Comparison of ENCODE assay signal across 24 cellular contexts in the genomic region with DNA sequence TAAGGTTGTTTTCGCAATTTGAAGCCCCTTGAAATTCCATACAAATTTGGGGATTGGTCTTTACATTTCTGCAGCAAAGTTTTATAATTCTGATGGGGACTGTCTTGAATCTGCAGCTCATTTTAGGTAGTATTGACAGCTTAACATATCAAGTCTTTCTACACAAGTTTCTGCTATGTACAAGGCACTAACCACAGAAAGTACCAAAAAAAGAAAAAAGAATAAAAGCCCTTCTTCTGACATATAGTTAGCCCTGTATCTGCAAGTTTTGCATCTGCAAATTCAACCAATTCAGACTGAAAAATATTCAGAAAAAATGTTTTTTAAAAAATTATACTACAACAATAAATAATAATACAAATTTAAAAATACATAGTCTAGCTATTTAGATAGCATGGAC. TPM values are rescaled to one million over a fixed set of nuclear protein-coding genes. Genes with fewer than 3 reads are reported as not detected.
DNase-seq lines count a peak whose midpoint lies in the region; ATAC-seq and TF ChIP-seq lines count a peak whose summit lies in the region.
"Had no signal": no experiment of that assay in that cellular context is flagged by ENCODE, and none has a peak within 500 bp of the region (broad histone marks: within the 10 kb centered on the region; RNA-seq: fewer than 3 reads in every experiment).

No MANE protein-coding gene starts in this region.

- H3K4me1 Mint-ChIP-seq in activated CD8-positive, alpha-beta memory T cell treated with anti-CD3 and anti-CD28 coated beads, Interleukin-2, amount 10 ng/mL, durations not matched to agents 7 days and 5 days, result peaks cover 4% of the 10 kb centered on the region
- H3K4me1 Mint-ChIP-seq in neural progenitor cell, result no peaks in the 10 kb centered on the region

- no peaks in the 10 kb centered on the region for H3K4me1 ChIP-seq in HCT116 (ENCODE audit: control insufficient read depth in 1 of 2, insufficient read depth in 2 of 2, low read length in 2 of 2)
- H3K4me1 ChIP-seq in neural progenitor cell, result no peaks in the 10 kb centered on the region
- H3K4me1 ChIP-seq: BLaER1, breast epithelium, transverse colon had no signal

- POLR2A ChIA-PET in HCT116 (lab: Charles Lee), result no interaction called here

- H3F3A ChIP-seq in neural progenitor cell (ENCODE audit: low read depth), result no peaks in the 10 kb centered on the region

- H3K9me3 ChIP-seq in HCT116 (ENCODE audit: control insufficient read depth in 1 of 2, insufficient read depth in 1 of 2, low read depth in 1 of 2, low read length in 2 of 2) (no peaks in the 10 kb centered on the region), neural progenitor cell (ENCODE audit: low read depth) (no peaks in the 10 kb centered on the region)
- H3K9me3 ChIP-seq: BLaER1, breast epithelium, left ventricle myocardium inferior, neutrophil, transverse colon had no signal

- no peak overlapping the region for H3K4me3 Mint-ChIP-seq in activated CD8-positive, alpha-beta memory T cell treated with anti-CD3 and anti-CD28 coated beads, Interleukin-2, amount 10 ng/mL, durations not matched to agents 7 days and 5 days
- no peak overlapping the region for H3K4me3 Mint-ChIP-seq in neural progenitor cell
- H3K4me3 Mint-ChIP-seq: activated CD8-positive, alpha-beta T cell treated with anti-CD3 and anti-CD28 coated beads, Interleukin-2, amount 10 ng/mL, durations not matched to agents 7 days and 5 days; dendritic cell treated with granulocyte-macrophage colony-stimulating factor and Interleukin-4, amounts not matched to agents 40 ng/mL and 50 ng/mL, for 4 days; T-helper 1 cell treated with Interleukin-12 subunit alpha and Interleukin-12 subunit beta and Interleukin-4 antibody, amounts not matched to agents 30 μg/mL and 1 μg/mL, for 36 hours had no signal

- no peaks in the 10 kb centered on the region for H3K9me2 ChIP-seq in HCT116 (ENCODE audit: insufficient read depth)

- H3K27me3 ChIP-seq in HCT116 (ENCODE audit: insufficient read depth, low read length) (no peaks in the 10 kb centered on the region), neural progenitor cell (no peaks in the 10 kb centered on the region)
- H3K27me3 ChIP-seq: BLaER1, breast epithelium, neutrophil, transverse colon had no signal

- ATAC-seq in GM18499 (IDR thresholded peaks at IDR 0.05; ENCODE audit: insufficient read depth, unreplicated experiment), result peak; percentile 57
- ATAC-seq in GM19328 (IDR thresholded peaks at IDR 0.05; ENCODE audit: unreplicated experiment), result peak; percentile 73
- no peak for ATAC-seq in HCT116
- ATAC-seq in HG03103 (IDR thresholded peaks at IDR 0.05; ENCODE audit: low read depth, unreplicated experiment), result peak; percentile 61
- no peak for ATAC-seq in activated CD8-positive, alpha-beta memory T cell treated with anti-CD3 and anti-CD28 coated beads, Interleukin-2, amount 10 ng/mL, durations not matched to agents 7 days and 5 days
- no peak for ATAC-seq in HG03457 (IDR thresholded peaks at IDR 0.05; ENCODE audit: unreplicated experiment)
- ATAC-seq: activated CD8-positive, alpha-beta T cell treated with anti-CD3 and anti-CD28 coated beads, Interleukin-2, amount 10 ng/mL, durations not matched to agents 7 days and 5 days; K562; right cardiac atrium had no signal

- H3K27ac ChIP-seq in HCT116 (ENCODE audit: low read depth, low read length), result no peak overlapping the region
- H3K27ac ChIP-seq in neural progenitor cell, result no peak overlapping the region
- H3K27ac ChIP-seq: BLaER1, breast epithelium, left ventricle myocardium inferior, neutrophil, transverse colon had no signal

- no peak overlapping the region for H3K27ac Mint-ChIP-seq in activated CD8-positive, alpha-beta memory T cell treated with anti-CD3 and anti-CD28 coated beads, Interleukin-2, amount 10 ng/mL, durations not matched to agents 7 days and 5 days
- no peak overlapping the region for H3K27ac Mint-ChIP-seq in neural progenitor cell
- H3K27ac Mint-ChIP-seq: activated CD8-positive, alpha-beta T cell treated with anti-CD3 and anti-CD28 coated beads, Interleukin-2, amount 10 ng/mL, durations not matched to agents 7 days and 5 days; dendritic cell treated with granulocyte-macrophage colony-stimulating factor and Interleukin-4, amounts not matched to agents 40 ng/mL and 50 ng/mL, for 4 days; T-helper 1 cell treated with Interleukin-12 subunit alpha and Interleukin-12 subunit beta and Interleukin-4 antibody, amounts not matched to agents 30 μg/mL and 1 μg/mL, for 36 hours had no signal

- H3K9ac ChIP-seq in HCT116 (ENCODE audit: low read length), result no peak overlapping the region
- H3K9ac ChIP-seq in neural progenitor cell, result no peak overlapping the region
- H3K9ac ChIP-seq: BLaER1 had no signal

- H4K20me1 ChIP-seq in HCT116 (ENCODE audit: insufficient read depth) (no peaks in the 10 kb centered on the region), neural progenitor cell (ENCODE audit: low read depth) (peaks cover 13% of the 10 kb centered on the region)

- DNase-seq in HCT116 (ENCODE audit: low read depth, low spot score), result no peak
- DNase-seq in cardiac septum (ENCODE audit: low spot score), result no peak
- no peak for DNase-seq in activated CD8-positive, alpha-beta memory T cell treated with anti-CD3 and anti-CD28 coated beads, Interleukin-2, amount 10 ng/mL, durations not matched to agents 7 days and 5 days
- no peak for DNase-seq in neural progenitor cell (ENCODE audit: low spot score)
- DNase-seq: 8988T; activated CD8-positive, alpha-beta T cell treated with anti-CD3 and anti-CD28 coated beads, Interleukin-2, amount 10 ng/mL, durations not matched to agents 7 days and 5 days; DMS153; left ventricle myocardium inferior; NCI-H1048; NCI-H524; right cardiac atrium; SHP77; stimulated activated naive CD4-positive, alpha-beta T cell treated with Interleukin-2 at 50 U/mL for 16 hours; transverse colon had no signal

- H3K36me3 ChIP-seq in HCT116 (ENCODE audit: control insufficient read depth in 1 of 2, insufficient read depth in 2 of 2, low read length in 2 of 2), result no peaks in the 10 kb centered on the region
- H3K36me3 ChIP-seq in neural progenitor cell, result no peaks in the 10 kb centered on the region
- H3K36me3 ChIP-seq: breast epithelium had no signal

- H3K4me2 ChIP-seq in HCT116 (ENCODE audit: low read length) (no peak overlapping the region), neural progenitor cell (no peak overlapping the region)
- H3K4me2 ChIP-seq: BLaER1 had no signal

- no peaks in the 10 kb centered on the region for H3K9me3 Mint-ChIP-seq in activated CD8-positive, alpha-beta memory T cell treated with anti-CD3 and anti-CD28 coated beads, Interleukin-2, amount 10 ng/mL, durations not matched to agents 7 days and 5 days (ENCODE audit: low read depth)
- no peaks in the 10 kb centered on the region for H3K9me3 Mint-ChIP-seq in neural progenitor cell
- H3K9me3 Mint-ChIP-seq: dendritic cell treated with granulocyte-macrophage colony-stimulating factor and Interleukin-4, amounts not matched to agents 40 ng/mL and 50 ng/mL, for 4 days; T-helper 1 cell treated with Interleukin-12 subunit alpha and Interleukin-12 subunit beta and Interleukin-4 antibody, amounts not matched to agents 30 μg/mL and 1 μg/mL, for 36 hours had no signal

- no peak for TF ChIP-seq RAD21 in HCT116 (IDR thresholded peaks at IDR 0.05; ENCODE audit: low read depth)

- TF ChIP-seq CTCF in HCT116 (IDR thresholded peaks at IDR 0.05 in 2 of 3, conservative IDR thresholded peaks at IDR 0.05 in 1 of 3; ENCODE audit: borderline replicate concordance in 1 of 3, insufficient read depth in 1 of 3, low read depth in 2 of 3, low read length in 2 of 3) (no peak), neural progenitor cell (IDR thresholded peaks at IDR 0.05) (no peak)

- H3K27me3 Mint-ChIP-seq in activated CD8-positive, alpha-beta memory T cell treated with anti-CD3 and anti-CD28 coated beads, Interleukin-2, amount 10 ng/mL, durations not matched to agents 7 days and 5 days, result no peaks in the 10 kb centered on the region
- no peaks in the 10 kb centered on the region for H3K27me3 Mint-ChIP-seq in neural progenitor cell (ENCODE audit: insufficient read depth, low read depth)
- H3K27me3 Mint-ChIP-seq: dendritic cell treated with granulocyte-macrophage colony-stimulating factor and Interleukin-4, amounts not matched to agents 40 ng/mL and 50 ng/mL, for 4 days had no signal

- BruUV-seq in HCT116 (replicated peaks; lab: Mats Ljungman, UMichigan), result TSS peak; percentile 13

- H2AFZ ChIP-seq in HCT116 (ENCODE audit: low read depth, low read length, poor library complexity, severe bottlenecking), result no peak overlapping the region
- H2AFZ ChIP-seq in neural progenitor cell (replicated peaks), result no peak overlapping the region

- RAD21 ChIA-PET in HCT116 (lab: Charles Lee; ENCODE audit: low non-redundant PET in 1 of 2, low total read pairs in 2 of 2, uncharacterized antibody in 2 of 2, unreplicated experiment in 2 of 2), result no interaction called here

- peaks cover 20% of the 10 kb centered on the region for H3K36me3 Mint-ChIP-seq in activated CD8-positive, alpha-beta memory T cell treated with anti-CD3 and anti-CD28 coated beads, Interleukin-2, amount 10 ng/mL, durations not matched to agents 7 days and 5 days
- H3K36me3 Mint-ChIP-seq in neural progenitor cell, result peaks cover 6% of the 10 kb centered on the region

- no peak for TF ChIP-seq POLR2A in HCT116 (IDR thresholded peaks at IDR 0.05; ENCODE audit: borderline replicate concordance, extremely low read depth, insufficient read depth, insufficient read length)

- intact Hi-C loops in HCT116 (cut with micrococcal nuclease) (no loop called here), cardiac septum (cut with DNase I) (no loop called here)

- H3K79me2 ChIP-seq in HCT116 (ENCODE audit: insufficient read depth, low read length) (peaks cover 31% of the 10 kb centered on the region), neural progenitor cell (ENCODE audit: low read depth) (peaks cover 34% of the 10 kb centered on the region)

- H3K4me3 ChIP-seq in HCT116 (replicated peaks in 1 of 2; ENCODE audit: low read depth in 1 of 2, low read length in 2 of 2) (no peak overlapping the region), neural progenitor cell (no peak overlapping the region)
- H3K4me3 ChIP-seq: BLaER1, breast epithelium, K562, left ventricle myocardium inferior, transverse colon had no signal

- CTCF ChIA-PET in HCT116 (lab: Charles Lee), result no interaction called here
- CTCF ChIA-PET in activated CD8-positive, alpha-beta memory T cell treated with anti-CD3 and anti-CD28 coated beads, Interleukin-2, amount 10 ng/mL, durations not matched to agents 7 days and 5 days (lab: Charles Lee), result interaction anchor here (0.7 kb wide), 1 partner anchor 48 kb away, joined by 3 read pairs; no protein-coding TSS in a partner anchor

RNA-seq across cellular contexts. Expression of a gene that starts 15.3 kb away (rescaled TPM):
- total RNA-seq in HCT116 (2021; ENCODE audit: unreplicated experiment), result 19.5 TPM
- 11.0 and 14.8 TPM in 2 replicates for polyA plus RNA-seq in HCT116 (2012)
- 14.6 TPM for total RNA-seq in cardiac septum
- 10 to 100 TPM; 26.2 to 30.8 TPM for total RNA-seq in activated CD8-positive, alpha-beta memory T cell treated with anti-CD3 and anti-CD28 coated beads, Interleukin-2, amount 10 ng/mL, durations not matched to agents 7 days and 5 days
- 51.2 and 108 TPM in 2 replicates for total RNA-seq in neural progenitor cell (ENCODE audit: low replicate concordance)

Comparison
In these comparisons a context has a peak if more than half of its experiments do, and no peak if none do; other contexts are left out.
1. ATAC-seq: peak in GM18499 (single experiment), GM19328 (single experiment) and HG03103 (single experiment); none in HCT116 (single experiment), activated CD8-positive, alpha-beta memory T cell treated with anti-CD3 and anti-CD28 coated beads, Interleukin-2, amount 10 ng/mL, durations not matched to agents 7 days and 5 days (single experiment) and HG03457 (single experiment).